Comparison of ENCODE assay signal across 9 cellular contexts in the genomic region with DNA sequence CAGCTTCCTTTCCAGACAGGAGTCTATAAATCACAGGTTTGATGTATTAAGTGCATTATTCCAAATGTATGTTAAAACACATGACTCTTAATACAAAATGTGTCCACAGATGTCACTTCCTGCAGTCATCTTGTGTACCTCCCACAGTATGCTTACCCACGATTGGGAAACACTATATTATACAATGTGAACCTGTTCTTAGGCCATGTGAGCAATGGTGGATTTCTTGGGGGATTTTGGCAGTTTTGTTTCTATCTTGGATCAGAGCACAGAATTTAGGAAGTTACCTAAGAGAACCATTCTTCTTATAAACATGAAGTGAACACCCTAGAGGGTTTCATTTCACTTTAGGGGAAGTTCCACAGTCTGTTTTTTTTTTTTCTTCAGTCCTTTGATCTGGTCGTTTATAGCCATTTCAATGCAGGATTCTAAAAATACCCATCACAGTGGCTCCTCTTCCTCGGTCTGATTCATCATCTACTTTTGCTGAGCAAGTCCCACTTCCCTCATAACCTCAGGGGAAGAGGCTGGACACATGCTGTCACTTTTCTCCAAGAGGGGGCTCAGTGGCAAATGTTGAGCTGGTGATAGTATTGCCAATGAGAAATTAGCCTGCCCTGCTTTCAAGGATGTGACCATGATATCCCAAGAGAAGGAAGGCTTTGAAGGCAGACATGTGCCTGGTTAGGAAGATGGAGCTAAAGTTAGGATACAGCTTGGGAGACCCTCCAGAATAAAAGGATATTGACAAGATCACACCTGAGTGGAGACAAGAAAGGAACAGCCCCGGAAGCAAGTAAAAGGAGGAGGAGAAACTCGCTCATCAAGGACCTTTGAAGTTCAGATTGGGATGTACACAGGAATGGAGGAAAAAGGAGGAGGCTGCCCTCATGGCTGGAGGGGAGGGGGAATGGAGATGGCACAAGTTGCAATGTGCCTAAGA. TPM values are rescaled to one million over a fixed set of nuclear protein-coding genes. Genes with fewer than 3 reads are reported as not detected.
A peak's percentile ranks its signal among the peaks of the same experiment; 100 is the strongest.
DNase-seq lines count a peak whose midpoint lies in the region; ATAC-seq, FAIRE-seq and TF ChIP-seq lines count a peak whose summit lies in the region.
"Had no signal": no experiment of that assay in that cellular context is flagged by ENCODE, and none has a peak within 500 bp of the region (broad histone marks: within the 10 kb centered on the region; RNA-seq: fewer than 3 reads in every experiment).

No MANE protein-coding gene starts in this region.

- no peaks in the 10 kb centered on the region for H3K27me3 ChIP-seq in KMS-11 (ENCODE audit: insufficient read depth, low read depth)

- H2AFZ ChIP-seq in KMS-11 (ENCODE audit: low read depth), result peak overlapping the region; percentile 59

- peak; percentile 92 for FAIRE-seq in GM12891 (lab: Jason Lieb, UNC)

- TF ChIP-seq POLR2A in GM12891 (IDR thresholded peaks at IDR 0.05; ENCODE audit: low read depth, low read length), result no peak

- peak overlapping the region; percentile 39 for H3K9ac ChIP-seq in KMS-11

- no peaks in the 10 kb centered on the region for H3K36me3 ChIP-seq in KMS-11 (ENCODE audit: insufficient read depth)

- H3K27ac ChIP-seq in KMS-11, result peak overlapping the region; percentile 75

- peak overlapping the region; percentile 69 for H3K4me2 ChIP-seq in KMS-11

- H3K4me3 ChIP-seq in KMS-11 (IDR thresholded peaks at IDR 0.05; ENCODE audit: insufficient read depth, low read depth, low read length), result peak overlapping the region; percentile 64

- ATAC-seq in GM21576 (IDR thresholded peaks at IDR 0.05; ENCODE audit: unreplicated experiment), result peak; percentile 36

- H3K4me1 ChIP-seq in KMS-11 (ENCODE audit: low read depth, poor library complexity, severe bottlenecking), result peaks cover 51% of the 10 kb centered on the region

- DNase-seq in GM12891 (ENCODE audit: insufficient read length, low spot score) (no peak), germinal center (ENCODE audit: low spot score) (peak; percentile 63), DMS79 treated with DMSO at 0.1 percent for 48 hours (lab: John Stamatoyannopoulos, UW) (no peak), posterior cingulate gyrus (no peak), NCI-H1092 (lab: John Stamatoyannopoulos, UW) (no peak)
- no peak for DNase-seq in NK-92 treated with Interleukin-12 subunit alpha and Interleukin-12 subunit beta, amount 100 ng/mL, for 24 hours (lab: John Stamatoyannopoulos, UW)
- DNase-seq: hypothalamus had no signal

- no peaks in the 10 kb centered on the region for H3K79me2 ChIP-seq in KMS-11 (ENCODE audit: insufficient read depth, low read depth)

- H4K20me1 ChIP-seq in KMS-11 (ENCODE audit: insufficient read depth), result no peaks in the 10 kb centered on the region

- intact Hi-C loops in posterior cingulate gyrus (cut with DNase I), result no loop called here

- TF ChIP-seq CTCF in KMS-11 (conservative IDR thresholded peaks at IDR 0.05; ENCODE audit: low read depth, low read length), result no peak

TF ChIP-seq in GM12891, 5 proteins besides CTCF, POLR2A, EP300 and RAD21:
- no peak; the same call in 1 of the 2 replicates for TF ChIP-seq POLR2AphosphoS5 (IDR thresholded peaks at IDR 0.05; ENCODE audit: low read depth, low read length)
- TF ChIP-seq PAX5 (IDR thresholded peaks at IDR 0.05; ENCODE audit: insufficient read depth, low read length, severe bottlenecking), result no peak
- TF ChIP-seq TAF1 (IDR thresholded peaks at IDR 0.05; ENCODE audit: low read depth, low read length), result peak; percentile 25; the same call in 1 of the 2 replicates
- TF ChIP-seq POU2F2 (IDR thresholded peaks at IDR 0.05; ENCODE audit: low read depth, low read length), result no peak
- peak; percentile 84 for TF ChIP-seq SPI1 (IDR thresholded peaks at IDR 0.05; ENCODE audit: low read depth, low read length)
TF ChIP-seq in GM12891: peak in this region for 2.

RNA-seq across cellular contexts. Expression of a gene that starts 22.6 kb away (rescaled TPM):
- 207 TPM for polyA plus RNA-seq in GM12891 (2012; ENCODE audit: low read depth, missing spikeins)
